13 cellular contexts compared by ENCODE assay signal in genomic region chr11:59600234-59600633, GRCh38.
"Had no signal": no experiment of that assay in that cellular context is flagged by ENCODE, and none has a peak within 500 bp of the region (broad histone marks: within the 10 kb centered on the region; RNA-seq: fewer than 3 reads in every experiment).

No MANE protein-coding gene starts in this region.

- H3K27ac Mint-ChIP-seq: mesothelial cell of epicardium had no signal

- H3K9me3 Mint-ChIP-seq: mesothelial cell of epicardium had no signal

- H3K4me1 Mint-ChIP-seq: mesothelial cell of epicardium had no signal

- H3K4me3 Mint-ChIP-seq: mesothelial cell of epicardium had no signal

- DNase-seq: dermis blood vessel endothelial cell; effector CD4-positive, alpha-beta T cell; effector memory CD4-positive, alpha-beta T cell; foreskin keratinocyte; heart right ventricle; hippocampal formation; left cardiac atrium; left lung; left ventricle myocardium superior; lower lobe of right lung; mesenchymal stem cell; mucosa of descending colon had no signal
